26 cellular contexts compared by ENCODE assay signal in genomic region chr6:151693366-151693765, GRCh38.
"Had no signal": no experiment of that assay in that cellular context is flagged by ENCODE, and none has a peak within 500 bp of the region (broad histone marks: within the 10 kb centered on the region; RNA-seq: fewer than 3 reads in every experiment).

No MANE protein-coding gene starts in this region.

- H3K9ac ChIP-seq: neural progenitor cell, parathyroid adenoma had no signal

- H3K27ac ChIP-seq: neural progenitor cell, parathyroid adenoma, psoas muscle, suprapubic skin, testis, tibial artery, transverse colon, upper lobe of left lung had no signal

- H3K4me1 ChIP-seq: parathyroid adenoma, testis, upper lobe of left lung had no signal

- H3K4me2 ChIP-seq: neural progenitor cell had no signal

- H2AFZ ChIP-seq: neural progenitor cell, parathyroid adenoma had no signal

- H3K27ac Mint-ChIP-seq: natural killer cell; nephron; neural progenitor cell; progenitor cell of endocrine pancreas; stimulated activated naive CD8-positive, alpha-beta T cell treated with anti-CD3 and anti-CD28 coated beads, Interleukin-15, amount 100 ng/mL, for 72 hours had no signal

- H3K9me3 ChIP-seq: ovary, psoas muscle, suprapubic skin, testis, tibial artery, transverse colon, upper lobe of left lung had no signal

- H3K36me3 Mint-ChIP-seq: natural killer cell, neural progenitor cell had no signal

- H3K9me3 Mint-ChIP-seq: natural killer cell; nephron; neural progenitor cell; stimulated activated naive CD8-positive, alpha-beta T cell treated with anti-CD3 and anti-CD28 coated beads, Interleukin-15, amount 100 ng/mL, for 72 hours had no signal

- H3K27me3 Mint-ChIP-seq: progenitor cell of endocrine pancreas had no signal

- H3K36me3 ChIP-seq: neural progenitor cell, ovary, suprapubic skin, tibial artery, transverse colon, upper lobe of left lung had no signal

- H3K4me3 Mint-ChIP-seq: natural killer cell; nephron; neural progenitor cell; stimulated activated naive CD8-positive, alpha-beta T cell treated with anti-CD3 and anti-CD28 coated beads, Interleukin-15, amount 100 ng/mL, for 72 hours had no signal

- H3K79me2 ChIP-seq: parathyroid adenoma had no signal

- H3K4me3 ChIP-seq: neural progenitor cell, ovary, psoas muscle, suprapubic skin, testis, tibial artery, transverse colon, upper lobe of left lung had no signal

- DNase-seq: naive thymus-derived CD4-positive, alpha-beta T cell; natural killer cell; occipital lobe; ovary; posterior cingulate gyrus; psoas muscle; right cardiac atrium; small intestine; stimulated activated CD4-positive, alpha-beta T cell treated with anti-CD3 and anti-CD28 coated beads, Interleukin-15, amount 100 ng/mL, for 24 hours; stimulated activated CD4-positive, alpha-beta T cell treated with anti-CD3 and anti-CD28 coated beads, Interleukin-2, amount 100 ng/mL, for 24 hours; stimulated activated CD4-positive, alpha-beta T cell treated with anti-CD3 and anti-CD28 coated beads, Interleukin-2, amount 100 ng/mL, for 48 hours; stimulated activated CD4-positive, alpha-beta T cell treated with anti-CD3 and anti-CD28 coated beads, Interleukin-4, amount 100 ng/mL, for 24 hours; stimulated activated naive CD4-positive, alpha-beta T cell; stimulated activated naive CD8-positive, alpha-beta T cell treated with anti-CD3 and anti-CD28 coated beads, Interleukin-15, amount 100 ng/mL, for 72 hours; stimulated activated naive CD8-positive, alpha-beta T cell treated with anti-CD3 and anti-CD28 coated beads, Interleukin-15, Interleukin-2, amounts not matched to agents 100 U/mL and 50 U/mL, for 24 hours; substantia nigra; testis; tibial artery; transverse colon; upper lobe of left lung had no signal

- ATAC-seq: naive thymus-derived CD4-positive, alpha-beta T cell; natural killer cell; psoas muscle; right cardiac atrium; sciatic nerve; stimulated activated naive CD8-positive, alpha-beta T cell treated with anti-CD3 and anti-CD28 coated beads, Interleukin-15, amount 100 ng/mL, for 72 hours; stimulated activated naive CD8-positive, alpha-beta T cell treated with anti-CD3 and anti-CD28 coated beads, Interleukin-15, Interleukin-2, amounts not matched to agents 100 U/mL and 50 U/mL, for 24 hours had no signal

- H3K27me3 ChIP-seq: neural progenitor cell, ovary, suprapubic skin, testis, tibial artery, transverse colon, upper lobe of left lung had no signal
